10 cellular contexts compared by ENCODE assay signal in the genomic region with DNA sequence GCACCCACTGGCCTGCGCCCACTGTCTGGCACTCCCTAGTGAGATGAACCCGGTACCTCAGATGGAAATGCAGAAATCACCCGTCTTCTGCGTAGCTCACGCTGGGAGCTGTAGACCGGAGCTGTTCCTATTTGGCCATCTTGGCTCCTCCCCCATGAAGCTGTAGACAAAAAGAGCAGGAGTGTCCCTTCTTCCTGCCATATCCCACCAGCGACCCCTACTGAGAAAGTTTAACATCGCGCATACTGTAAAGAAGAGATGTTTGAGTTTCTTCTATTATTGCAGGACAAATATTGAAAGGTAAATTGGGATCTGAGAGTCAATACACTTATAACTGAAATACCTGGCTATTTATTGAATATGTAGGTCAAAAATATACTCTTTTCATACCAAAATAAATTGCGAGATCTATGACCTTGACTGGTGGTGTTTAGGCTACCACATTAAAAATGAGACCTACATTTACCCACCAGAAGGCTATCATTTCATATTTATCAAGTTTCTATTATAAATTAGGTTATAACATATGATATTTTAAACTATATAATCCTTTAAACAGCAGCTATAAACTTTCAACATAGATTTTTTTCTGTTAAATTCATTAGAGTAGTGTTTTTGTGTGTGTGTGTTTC.
DNase-seq lines count a peak whose midpoint lies in the region; ATAC-seq and TF ChIP-seq lines count a peak whose summit lies in the region.
"Had no signal": no experiment of that assay in that cellular context is flagged by ENCODE, and none has a peak within 500 bp of the region (broad histone marks: within the 10 kb centered on the region; RNA-seq: fewer than 3 reads in every experiment).

No MANE protein-coding gene starts in this region.

- intact Hi-C loops in MCF 10A (cut with micrococcal nuclease): no loop called here

- no peaks in the 10 kb centered on the region for H3K36me3 ChIP-seq in hepatocyte (replicated peaks; ENCODE audit: insufficient read depth, low read depth)

- no peaks in the 10 kb centered on the region for H3K36me3 Mint-ChIP-seq in MCF 10A (ENCODE audit: insufficient read depth, unreplicated experiment)

- H3K4me1 Mint-ChIP-seq in MCF 10A (ENCODE audit: insufficient read depth, unreplicated experiment): no peaks in the 10 kb centered on the region
- H3K4me1 Mint-ChIP-seq: B cell had no signal

- H2AFZ ChIP-seq in hepatocyte: no peak overlapping the region

- 16% methylated on average over 9 of the region's 10 CpGs for WGBS in hepatocyte (ENCODE audit: low lambda C conversion rate, missing lambda C conversion rate)

- TF ChIP-seq CTCF in MCF 10A (IDR thresholded peaks at IDR 0.05; ENCODE audit: unreplicated experiment) (no peak), hepatocyte (IDR thresholded peaks at IDR 0.05; ENCODE audit: poor library complexity) (peak; percentile 84)

- no peak overlapping the region for H3K4me3 ChIP-seq in hepatocyte

- H3K27me3 Mint-ChIP-seq in MCF 10A (ENCODE audit: insufficient read depth, unreplicated experiment): no peaks in the 10 kb centered on the region
- H3K27me3 Mint-ChIP-seq: B cell; stimulated activated naive CD8-positive, alpha-beta T cell treated with anti-CD3 and anti-CD28 coated beads, Interleukin-15, Interleukin-2, amounts not matched to agents 100 ng/mL and 50 ng/mL, for 24 hours had no signal

- DNase-seq in T47D (ENCODE audit: low read depth in 1 of 2, low spot score in 1 of 2) (peak; percentile 9 to 84), MCF 10A (ENCODE audit: unreplicated experiment) (no peak), SK-N-DZ (ENCODE audit: low spot score) (peak; percentile 80), hepatocyte (ENCODE audit: low spot score) (peak; percentile 91), ureter (ENCODE audit: low spot score) (peak; percentile 45)

- CTCF ChIA-PET in MCF 10A (lab: Yijun Ruan, JAX): interaction anchor here (0.8 to 0.9 kb wide), 2 partner anchors 180 to 741 kb away, joined by 4 read pairs; no protein-coding TSS in a partner anchor

- no peak overlapping the region for H3K4me3 Mint-ChIP-seq in MCF 10A (ENCODE audit: unreplicated experiment)
- H3K4me3 Mint-ChIP-seq: B cell; stimulated activated naive CD8-positive, alpha-beta T cell treated with anti-CD3 and anti-CD28 coated beads, Interleukin-15, Interleukin-2, amounts not matched to agents 100 ng/mL and 50 ng/mL, for 24 hours had no signal

- H3K79me2 ChIP-seq in hepatocyte: no peaks in the 10 kb centered on the region

- BruUV-seq in MCF 10A (replicated peaks; lab: Mats Ljungman, UMichigan): no TSS peak

- H3K9me2 ChIP-seq in hepatocyte (replicated peaks; ENCODE audit: insufficient read depth): no peaks in the 10 kb centered on the region

- no peaks in the 10 kb centered on the region for H3K27me3 ChIP-seq in hepatocyte

- no peak overlapping the region for H3K27ac ChIP-seq in hepatocyte

- no peaks in the 10 kb centered on the region for H4K20me1 ChIP-seq in hepatocyte (ENCODE audit: insufficient read depth, poor library complexity, severe bottlenecking)

- ATAC-seq in GM21528 (IDR thresholded peaks at IDR 0.05; ENCODE audit: low FRiP score, unreplicated experiment) (no peak), HG02885 (IDR thresholded peaks at IDR 0.05; ENCODE audit: poor library complexity, unreplicated experiment) (no peak), HG02642 (IDR thresholded peaks at IDR 0.05; ENCODE audit: poor library complexity, unreplicated experiment) (no peak)

- H3K27ac Mint-ChIP-seq in MCF 10A (ENCODE audit: low read depth, unreplicated experiment): no peak overlapping the region
- H3K27ac Mint-ChIP-seq: B cell; stimulated activated naive CD8-positive, alpha-beta T cell treated with anti-CD3 and anti-CD28 coated beads, Interleukin-15, Interleukin-2, amounts not matched to agents 100 ng/mL and 50 ng/mL, for 24 hours had no signal

- H3K9me3 Mint-ChIP-seq in MCF 10A (ENCODE audit: unreplicated experiment): peaks cover 6% of the 10 kb centered on the region

- POLR2A ChIA-PET in MCF 10A (lab: Yijun Ruan, JAX): no interaction called here

- in situ Hi-C loops in T47D (cut with HindIII; ENCODE audit: low pct_unique_long_range_greater_than_20kb, low sequenced_read_pairs): no loop called here

- H3K9me3 ChIP-seq in hepatocyte (ENCODE audit: low read depth): no peaks in the 10 kb centered on the region

- H3K4me2 ChIP-seq in hepatocyte: no peak overlapping the region

- no peaks in the 10 kb centered on the region for H3K4me1 ChIP-seq in hepatocyte (ENCODE audit: insufficient read depth)
